ENCODE assay signal across 1 cellular context in the genomic region with DNA sequence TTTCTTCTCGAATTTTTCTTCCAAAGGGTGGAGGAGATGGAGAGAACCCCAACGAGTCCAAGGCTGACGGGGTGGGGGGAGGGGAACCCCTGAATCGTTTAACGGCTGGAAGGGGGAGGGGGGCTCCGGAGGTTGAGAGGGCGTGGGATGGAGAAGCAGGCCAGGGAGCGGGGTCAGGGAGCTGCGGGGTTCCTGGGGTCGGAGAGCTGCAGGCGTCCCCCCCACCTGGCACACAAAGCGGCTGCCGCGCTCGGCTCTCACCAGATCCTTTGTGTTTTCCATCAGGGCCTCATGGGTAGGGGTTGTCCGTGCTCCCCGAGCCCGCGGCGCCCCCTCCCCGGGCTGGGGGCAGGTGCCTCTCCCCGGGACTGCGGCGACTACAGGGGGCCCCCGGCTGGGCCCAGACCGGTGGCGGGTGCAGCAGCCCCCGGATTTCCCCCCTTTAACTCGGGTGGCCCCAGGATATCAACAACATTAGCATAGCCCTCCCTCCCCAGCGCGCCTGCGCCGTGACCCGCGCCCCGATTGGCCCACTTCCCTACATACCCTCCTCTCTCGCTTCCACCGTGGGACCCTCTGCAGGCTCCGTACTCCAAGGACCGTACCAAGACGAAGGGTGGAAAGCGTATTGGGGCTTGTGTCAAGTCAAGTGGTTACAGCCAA.
TF ChIP-seq lines count a peak whose summit lies in the region.

A gene (minus strand): TSS at position 476 of the 663 bp plus-strand sequence. CDS start 34,888 bp downstream, outside the sequence.

TF ChIP-seq in HepG2, 621 proteins besides CTCF, POLR2A, EP300 and RAD21 (continued from another document):
- TF ChIP-seq, protein P1, sequence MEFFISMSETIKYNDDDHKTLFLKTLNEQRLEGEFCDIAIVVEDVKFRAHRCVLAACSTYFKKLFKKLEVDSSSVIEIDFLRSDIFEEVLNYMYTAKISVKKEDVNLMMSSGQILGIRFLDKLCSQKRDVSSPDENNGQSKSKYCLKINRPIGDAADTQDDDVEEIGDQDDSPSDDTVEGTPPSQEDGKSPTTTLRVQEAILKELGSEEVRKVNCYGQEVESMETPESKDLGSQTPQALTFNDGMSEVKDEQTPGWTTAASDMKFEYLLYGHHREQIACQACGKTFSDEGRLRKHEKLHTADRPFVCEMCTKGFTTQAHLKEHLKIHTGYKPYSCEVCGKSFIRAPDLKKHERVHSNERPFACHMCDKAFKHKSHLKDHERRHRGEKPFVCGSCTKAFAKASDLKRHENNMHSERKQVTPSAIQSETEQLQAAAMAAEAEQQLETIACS (CRISPR knock-in tag; IDR thresholded peaks at IDR 0.05), result no peak
- no peak; the same call in 1 of the 2 replicates for TF ChIP-seq ZNF589 (CRISPR knock-in tag; conservative IDR thresholded peaks at IDR 0.05)
- TF ChIP-seq ZNF772 (CRISPR knock-in tag; IDR thresholded peaks at IDR 0.05), result 0 out of 2 replicates have a peak, but pooled peaks have one; percentile 39
- no peak; the same call in none of the 2 replicates for TF ChIP-seq ZBTB42 (CRISPR knock-in tag; IDR thresholded peaks at IDR 0.05)
- TF ChIP-seq SRSF4 (IDR thresholded peaks at IDR 0.05; ENCODE audit: low read depth, low read length, poor library complexity, severe bottlenecking), result no peak
- TF ChIP-seq ZNF430 (CRISPR knock-in tag; IDR thresholded peaks at IDR 0.05), result no peak; the same call in 1 of the 2 replicates
- TF ChIP-seq ZNF788 (CRISPR knock-in tag; IDR thresholded peaks at IDR 0.05; ENCODE audit: borderline replicate concordance), result peak; percentile 50; the same call in 1 of the 2 replicates
- TF ChIP-seq ZNF598 (CRISPR knock-in tag; IDR thresholded peaks at IDR 0.05; ENCODE audit: borderline replicate concordance), result no peak
- TF ChIP-seq, protein P2, sequence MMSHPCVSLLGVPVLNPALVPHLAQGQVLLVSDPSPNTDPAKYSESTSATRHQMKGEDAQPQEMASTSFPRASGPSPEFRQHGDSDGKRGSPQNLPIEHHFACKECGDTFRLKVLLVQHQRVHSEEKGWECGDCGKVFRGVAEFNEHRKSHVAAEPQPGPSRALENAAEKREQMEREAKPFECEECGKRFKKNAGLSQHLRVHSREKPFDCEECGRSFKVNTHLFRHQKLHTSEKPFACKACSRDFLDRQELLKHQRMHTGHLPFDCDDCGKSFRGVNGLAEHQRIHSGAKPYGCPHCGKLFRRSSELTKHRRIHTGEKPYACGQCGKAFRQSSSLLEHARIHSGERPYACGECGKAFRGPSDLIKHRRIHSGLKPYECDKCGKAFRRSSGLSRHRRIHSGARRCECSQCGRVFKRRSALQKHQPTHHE (CRISPR knock-in tag; IDR thresholded peaks at IDR 0.05; ENCODE audit: borderline replicate concordance), result no peak
- no peak for TF ChIP-seq ARID2 (CRISPR knock-in tag; IDR thresholded peaks at IDR 0.05; ENCODE audit: borderline replicate concordance)
- no peak for TF ChIP-seq ZNF543 (CRISPR knock-in tag; IDR thresholded peaks at IDR 0.05)
